ENCODE assay signal across 1 cellular context in the genomic region with DNA sequence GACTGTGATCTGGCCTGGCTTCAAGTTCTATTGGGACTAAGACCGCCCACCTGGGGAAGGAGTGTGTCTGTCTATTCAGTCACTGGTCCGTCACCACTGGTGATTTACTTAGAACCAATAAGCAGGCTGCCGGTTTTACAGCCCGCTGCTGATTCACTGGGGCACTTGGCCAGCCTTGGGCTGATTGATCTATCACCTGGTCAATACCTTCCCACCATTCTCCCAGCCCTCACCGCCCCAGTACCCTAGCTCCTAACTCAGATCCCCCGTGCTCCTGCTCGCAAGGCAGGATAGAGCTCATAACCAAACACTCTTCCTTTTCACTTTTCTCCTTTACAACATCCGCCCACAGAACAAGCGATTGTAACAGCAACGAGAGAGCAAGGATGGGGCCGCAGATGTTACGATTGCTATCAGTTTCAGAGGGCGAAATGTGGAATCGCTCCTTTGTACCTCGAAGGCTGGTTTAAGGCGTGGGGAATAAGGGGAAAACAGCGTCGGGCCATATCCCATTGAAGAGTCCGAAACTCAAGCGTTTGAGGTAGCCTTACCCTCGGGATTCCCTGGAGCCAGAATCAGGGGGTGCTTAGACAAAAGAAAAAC.
A peak's percentile ranks its signal among the peaks of the same experiment; 100 is the strongest.
TF ChIP-seq lines count a peak whose summit lies in the region.

No MANE protein-coding gene starts in this region.

TF ChIP-seq in HepG2, 621 proteins besides CTCF, POLR2A, EP300 and RAD21 (continued from another document and continues in another):
- TF ChIP-seq, protein P1, sequence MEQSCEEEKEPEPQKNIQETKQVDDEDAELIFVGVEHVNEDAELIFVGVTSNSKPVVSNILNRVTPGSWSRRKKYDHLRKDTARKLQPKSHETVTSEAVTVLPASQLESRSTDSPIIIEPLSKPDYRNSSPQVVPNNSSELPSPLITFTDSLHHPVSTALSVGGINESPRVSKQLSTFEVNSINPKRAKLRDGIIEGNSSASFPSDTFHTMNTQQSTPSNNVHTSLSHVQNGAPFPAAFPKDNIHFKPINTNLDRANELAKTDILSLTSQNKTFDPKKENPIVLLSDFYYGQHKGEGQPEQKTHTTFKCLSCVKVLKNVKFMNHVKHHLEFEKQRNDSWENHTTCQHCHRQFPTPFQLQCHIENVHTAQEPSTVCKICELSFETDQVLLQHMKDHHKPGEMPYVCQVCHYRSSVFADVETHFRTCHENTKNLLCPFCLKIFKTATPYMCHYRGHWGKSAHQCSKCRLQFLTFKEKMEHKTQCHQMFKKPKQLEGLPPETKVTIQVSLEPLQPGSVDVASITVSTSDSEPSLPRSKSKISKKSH (CRISPR knock-in tag; IDR thresholded peaks at IDR 0.05; ENCODE audit: borderline replicate concordance), result no peak
- TF ChIP-seq, protein P2, sequence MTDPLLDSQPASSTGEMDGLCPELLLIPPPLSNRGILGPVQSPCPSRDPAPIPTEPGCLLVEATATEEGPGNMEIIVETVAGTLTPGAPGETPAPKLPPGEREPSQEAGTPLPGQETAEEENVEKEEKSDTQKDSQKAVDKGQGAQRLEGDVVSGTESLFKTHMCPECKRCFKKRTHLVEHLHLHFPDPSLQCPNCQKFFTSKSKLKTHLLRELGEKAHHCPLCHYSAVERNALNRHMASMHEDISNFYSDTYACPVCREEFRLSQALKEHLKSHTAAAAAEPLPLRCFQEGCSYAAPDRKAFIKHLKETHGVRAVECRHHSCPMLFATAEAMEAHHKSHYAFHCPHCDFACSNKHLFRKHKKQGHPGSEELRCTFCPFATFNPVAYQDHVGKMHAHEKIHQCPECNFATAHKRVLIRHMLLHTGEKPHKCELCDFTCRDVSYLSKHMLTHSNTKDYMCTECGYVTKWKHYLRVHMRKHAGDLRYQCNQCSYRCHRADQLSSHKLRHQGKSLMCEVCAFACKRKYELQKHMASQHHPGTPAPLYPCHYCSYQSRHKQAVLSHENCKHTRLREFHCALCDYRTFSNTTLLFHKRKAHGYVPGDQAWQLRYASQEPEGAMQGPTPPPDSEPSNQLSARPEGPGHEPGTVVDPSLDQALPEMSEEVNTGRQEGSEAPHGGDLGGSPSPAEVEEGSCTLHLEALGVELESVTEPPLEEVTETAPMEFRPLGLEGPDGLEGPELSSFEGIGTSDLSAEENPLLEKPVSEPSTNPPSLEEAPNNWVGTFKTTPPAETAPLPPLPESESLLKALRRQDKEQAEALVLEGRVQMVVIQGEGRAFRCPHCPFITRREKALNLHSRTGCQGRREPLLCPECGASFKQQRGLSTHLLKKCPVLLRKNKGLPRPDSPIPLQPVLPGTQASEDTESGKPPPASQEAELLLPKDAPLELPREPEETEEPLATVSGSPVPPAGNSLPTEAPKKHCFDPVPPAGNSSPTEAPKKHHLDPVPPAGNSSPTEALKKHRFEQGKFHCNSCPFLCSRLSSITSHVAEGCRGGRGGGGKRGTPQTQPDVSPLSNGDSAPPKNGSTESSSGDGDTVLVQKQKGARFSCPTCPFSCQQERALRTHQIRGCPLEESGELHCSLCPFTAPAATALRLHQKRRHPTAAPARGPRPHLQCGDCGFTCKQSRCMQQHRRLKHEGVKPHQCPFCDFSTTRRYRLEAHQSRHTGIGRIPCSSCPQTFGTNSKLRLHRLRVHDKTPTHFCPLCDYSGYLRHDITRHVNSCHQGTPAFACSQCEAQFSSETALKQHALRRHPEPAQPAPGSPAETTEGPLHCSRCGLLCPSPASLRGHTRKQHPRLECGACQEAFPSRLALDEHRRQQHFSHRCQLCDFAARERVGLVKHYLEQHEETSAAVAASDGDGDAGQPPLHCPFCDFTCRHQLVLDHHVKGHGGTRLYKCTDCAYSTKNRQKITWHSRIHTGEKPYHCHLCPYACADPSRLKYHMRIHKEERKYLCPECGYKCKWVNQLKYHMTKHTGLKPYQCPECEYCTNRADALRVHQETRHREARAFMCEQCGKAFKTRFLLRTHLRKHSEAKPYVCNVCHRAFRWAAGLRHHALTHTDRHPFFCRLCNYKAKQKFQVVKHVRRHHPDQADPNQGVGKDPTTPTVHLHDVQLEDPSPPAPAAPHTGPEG (CRISPR knock-in tag; IDR thresholded peaks at IDR 0.05), result 0 out of 2 replicates have a peak, but pooled peaks have one; percentile 42
- TF ChIP-seq, protein P3, sequence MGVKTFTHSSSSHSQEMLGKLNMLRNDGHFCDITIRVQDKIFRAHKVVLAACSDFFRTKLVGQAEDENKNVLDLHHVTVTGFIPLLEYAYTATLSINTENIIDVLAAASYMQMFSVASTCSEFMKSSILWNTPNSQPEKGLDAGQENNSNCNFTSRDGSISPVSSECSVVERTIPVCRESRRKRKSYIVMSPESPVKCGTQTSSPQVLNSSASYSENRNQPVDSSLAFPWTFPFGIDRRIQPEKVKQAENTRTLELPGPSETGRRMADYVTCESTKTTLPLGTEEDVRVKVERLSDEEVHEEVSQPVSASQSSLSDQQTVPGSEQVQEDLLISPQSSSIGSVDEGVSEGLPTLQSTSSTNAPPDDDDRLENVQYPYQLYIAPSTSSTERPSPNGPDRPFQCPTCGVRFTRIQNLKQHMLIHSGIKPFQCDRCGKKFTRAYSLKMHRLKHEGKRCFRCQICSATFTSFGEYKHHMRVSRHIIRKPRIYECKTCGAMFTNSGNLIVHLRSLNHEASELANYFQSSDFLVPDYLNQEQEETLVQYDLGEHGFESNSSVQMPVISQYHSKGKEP (CRISPR knock-in tag; IDR thresholded peaks at IDR 0.05), result no peak
- TF ChIP-seq NFYB (CRISPR knock-in tag; IDR thresholded peaks at IDR 0.05) (peak; percentile 85), POLR2G (IDR thresholded peaks at IDR 0.05; ENCODE audit: low read depth, low read length) (0 out of 2 replicates have a peak, but pooled peaks have one; percentile 52), ZNF264 (CRISPR knock-in tag; IDR thresholded peaks at IDR 0.05) (peak; percentile 32; the same call in 1 of the 2 replicates), BORCS8-MEF2B (CRISPR knock-in tag; IDR thresholded peaks at IDR 0.05) (peak; percentile 61; the same call in 1 of the 2 replicates), HNRNPLL (IDR thresholded peaks at IDR 0.05; ENCODE audit: low read depth, low read length, poor library complexity, severe bottlenecking) (no peak), KAT7 (CRISPR knock-in tag; IDR thresholded peaks at IDR 0.05; ENCODE audit: borderline replicate concordance) (no peak), ZMAT3 (CRISPR knock-in tag; conservative IDR thresholded peaks at IDR 0.05) (no peak), NCOA1 (CRISPR knock-in tag; IDR thresholded peaks at IDR 0.05) (no peak), ZNF124 (CRISPR knock-in tag; IDR thresholded peaks at IDR 0.05) (no peak), ZNF644 (CRISPR knock-in tag; IDR thresholded peaks at IDR 0.05; ENCODE audit: low read depth) (0 out of 2 replicates have a peak, but pooled peaks have one; percentile 27), GATAD2A (CRISPR knock-in tag; IDR thresholded peaks at IDR 0.05) (peak; percentile 44), ZC3H4 (CRISPR knock-in tag; IDR thresholded peaks at IDR 0.05; ENCODE audit: borderline replicate concordance) (peak; percentile 80; the same call in 1 of the 2 replicates), ZNF274 (CRISPR knock-in tag; IDR thresholded peaks at IDR 0.05) (no peak), ZNF589 (CRISPR knock-in tag; conservative IDR thresholded peaks at IDR 0.05) (no peak), ZNF30 (CRISPR knock-in tag; IDR thresholded peaks at IDR 0.05) (no peak), ZNF496 (CRISPR knock-in tag; IDR thresholded peaks at IDR 0.05; ENCODE audit: insufficient replicate concordance) (no peak), ZSCAN22 (CRISPR knock-in tag; IDR thresholded peaks at IDR 0.05) (no peak), ZNF224 (CRISPR knock-in tag; IDR thresholded peaks at IDR 0.05) (no peak), NR2C2 (CRISPR knock-in tag; IDR thresholded peaks at IDR 0.05; ENCODE audit: borderline replicate concordance) (no peak), BRCA1 (CRISPR knock-in tag; IDR thresholded peaks at IDR 0.05) (no peak), ZNF34 (CRISPR knock-in tag; IDR thresholded peaks at IDR 0.05; ENCODE audit: borderline replicate concordance) (no peak), EEA1 (CRISPR knock-in tag; IDR thresholded peaks at IDR 0.05; ENCODE audit: borderline replicate concordance) (no peak)
- TF ChIP-seq, protein P4, sequence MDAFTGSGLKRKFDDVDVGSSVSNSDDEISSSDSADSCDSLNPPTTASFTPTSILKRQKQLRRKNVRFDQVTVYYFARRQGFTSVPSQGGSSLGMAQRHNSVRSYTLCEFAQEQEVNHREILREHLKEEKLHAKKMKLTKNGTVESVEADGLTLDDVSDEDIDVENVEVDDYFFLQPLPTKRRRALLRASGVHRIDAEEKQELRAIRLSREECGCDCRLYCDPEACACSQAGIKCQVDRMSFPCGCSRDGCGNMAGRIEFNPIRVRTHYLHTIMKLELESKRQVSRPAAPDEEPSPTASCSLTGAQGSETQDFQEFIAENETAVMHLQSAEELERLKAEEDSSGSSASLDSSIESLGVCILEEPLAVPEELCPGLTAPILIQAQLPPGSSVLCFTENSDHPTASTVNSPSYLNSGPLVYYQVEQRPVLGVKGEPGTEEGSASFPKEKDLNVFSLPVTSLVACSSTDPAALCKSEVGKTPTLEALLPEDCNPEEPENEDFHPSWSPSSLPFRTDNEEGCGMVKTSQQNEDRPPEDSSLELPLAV (CRISPR knock-in tag; conservative IDR thresholded peaks at IDR 0.05; ENCODE audit: low read depth), result no peak
- TF ChIP-seq, protein P5, sequence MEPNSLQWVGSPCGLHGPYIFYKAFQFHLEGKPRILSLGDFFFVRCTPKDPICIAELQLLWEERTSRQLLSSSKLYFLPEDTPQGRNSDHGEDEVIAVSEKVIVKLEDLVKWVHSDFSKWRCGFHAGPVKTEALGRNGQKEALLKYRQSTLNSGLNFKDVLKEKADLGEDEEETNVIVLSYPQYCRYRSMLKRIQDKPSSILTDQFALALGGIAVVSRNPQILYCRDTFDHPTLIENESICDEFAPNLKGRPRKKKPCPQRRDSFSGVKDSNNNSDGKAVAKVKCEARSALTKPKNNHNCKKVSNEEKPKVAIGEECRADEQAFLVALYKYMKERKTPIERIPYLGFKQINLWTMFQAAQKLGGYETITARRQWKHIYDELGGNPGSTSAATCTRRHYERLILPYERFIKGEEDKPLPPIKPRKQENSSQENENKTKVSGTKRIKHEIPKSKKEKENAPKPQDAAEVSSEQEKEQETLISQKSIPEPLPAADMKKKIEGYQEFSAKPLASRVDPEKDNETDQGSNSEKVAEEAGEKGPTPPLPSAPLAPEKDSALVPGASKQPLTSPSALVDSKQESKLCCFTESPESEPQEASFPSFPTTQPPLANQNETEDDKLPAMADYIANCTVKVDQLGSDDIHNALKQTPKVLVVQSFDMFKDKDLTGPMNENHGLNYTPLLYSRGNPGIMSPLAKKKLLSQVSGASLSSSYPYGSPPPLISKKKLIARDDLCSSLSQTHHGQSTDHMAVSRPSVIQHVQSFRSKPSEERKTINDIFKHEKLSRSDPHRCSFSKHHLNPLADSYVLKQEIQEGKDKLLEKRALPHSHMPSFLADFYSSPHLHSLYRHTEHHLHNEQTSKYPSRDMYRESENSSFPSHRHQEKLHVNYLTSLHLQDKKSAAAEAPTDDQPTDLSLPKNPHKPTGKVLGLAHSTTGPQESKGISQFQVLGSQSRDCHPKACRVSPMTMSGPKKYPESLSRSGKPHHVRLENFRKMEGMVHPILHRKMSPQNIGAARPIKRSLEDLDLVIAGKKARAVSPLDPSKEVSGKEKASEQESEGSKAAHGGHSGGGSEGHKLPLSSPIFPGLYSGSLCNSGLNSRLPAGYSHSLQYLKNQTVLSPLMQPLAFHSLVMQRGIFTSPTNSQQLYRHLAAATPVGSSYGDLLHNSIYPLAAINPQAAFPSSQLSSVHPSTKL (CRISPR knock-in tag; IDR thresholded peaks at IDR 0.05), result peak; percentile 41; the same call in 1 of the 2 replicates
- TF ChIP-seq, protein P6, sequence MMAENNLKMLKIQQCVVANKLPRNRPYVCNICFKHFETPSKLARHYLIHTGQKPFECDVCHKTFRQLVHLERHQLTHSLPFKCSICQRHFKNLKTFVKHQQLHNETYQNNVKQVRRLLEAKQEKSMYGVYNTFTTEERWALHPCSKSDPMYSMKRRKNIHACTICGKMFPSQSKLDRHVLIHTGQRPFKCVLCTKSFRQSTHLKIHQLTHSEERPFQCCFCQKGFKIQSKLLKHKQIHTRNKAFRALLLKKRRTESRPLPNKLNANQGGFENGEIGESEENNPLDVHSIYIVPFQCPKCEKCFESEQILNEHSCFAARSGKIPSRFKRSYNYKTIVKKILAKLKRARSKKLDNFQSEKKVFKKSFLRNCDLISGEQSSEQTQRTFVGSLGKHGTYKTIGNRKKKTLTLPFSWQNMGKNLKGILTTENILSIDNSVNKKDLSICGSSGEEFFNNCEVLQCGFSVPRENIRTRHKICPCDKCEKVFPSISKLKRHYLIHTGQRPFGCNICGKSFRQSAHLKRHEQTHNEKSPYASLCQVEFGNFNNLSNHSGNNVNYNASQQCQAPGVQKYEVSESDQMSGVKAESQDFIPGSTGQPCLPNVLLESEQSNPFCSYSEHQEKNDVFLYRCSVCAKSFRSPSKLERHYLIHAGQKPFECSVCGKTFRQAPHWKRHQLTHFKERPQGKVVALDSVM (CRISPR knock-in tag; IDR thresholded peaks at IDR 0.05), result no peak; the same call in 1 of the 2 replicates
- TF ChIP-seq, protein P7, sequence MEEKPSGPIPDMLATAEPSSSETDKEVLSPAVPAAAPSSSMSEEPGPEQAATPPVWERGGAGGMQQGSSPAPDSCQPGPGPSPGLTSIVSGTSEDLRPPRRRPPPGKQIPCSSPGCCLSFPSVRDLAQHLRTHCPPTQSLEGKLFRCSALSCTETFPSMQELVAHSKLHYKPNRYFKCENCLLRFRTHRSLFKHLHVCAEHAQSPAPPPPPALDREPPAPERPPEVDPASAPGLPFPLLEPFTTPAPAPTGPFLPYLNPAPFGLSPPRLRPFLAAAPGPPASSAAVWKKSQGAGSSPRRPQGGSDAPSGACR (CRISPR knock-in tag; IDR thresholded peaks at IDR 0.05), result 0 out of 2 replicates have a peak, but pooled peaks have one; percentile 59
- TF ChIP-seq, protein P8, sequence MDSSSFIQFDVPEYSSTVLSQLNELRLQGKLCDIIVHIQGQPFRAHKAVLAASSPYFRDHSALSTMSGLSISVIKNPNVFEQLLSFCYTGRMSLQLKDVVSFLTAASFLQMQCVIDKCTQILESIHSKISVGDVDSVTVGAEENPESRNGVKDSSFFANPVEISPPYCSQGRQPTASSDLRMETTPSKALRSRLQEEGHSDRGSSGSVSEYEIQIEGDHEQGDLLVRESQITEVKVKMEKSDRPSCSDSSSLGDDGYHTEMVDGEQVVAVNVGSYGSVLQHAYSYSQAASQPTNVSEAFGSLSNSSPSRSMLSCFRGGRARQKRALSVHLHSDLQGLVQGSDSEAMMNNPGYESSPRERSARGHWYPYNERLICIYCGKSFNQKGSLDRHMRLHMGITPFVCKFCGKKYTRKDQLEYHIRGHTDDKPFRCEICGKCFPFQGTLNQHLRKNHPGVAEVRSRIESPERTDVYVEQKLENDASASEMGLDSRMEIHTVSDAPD (CRISPR knock-in tag; IDR thresholded peaks at IDR 0.05), result no peak
- TF ChIP-seq, protein P9, sequence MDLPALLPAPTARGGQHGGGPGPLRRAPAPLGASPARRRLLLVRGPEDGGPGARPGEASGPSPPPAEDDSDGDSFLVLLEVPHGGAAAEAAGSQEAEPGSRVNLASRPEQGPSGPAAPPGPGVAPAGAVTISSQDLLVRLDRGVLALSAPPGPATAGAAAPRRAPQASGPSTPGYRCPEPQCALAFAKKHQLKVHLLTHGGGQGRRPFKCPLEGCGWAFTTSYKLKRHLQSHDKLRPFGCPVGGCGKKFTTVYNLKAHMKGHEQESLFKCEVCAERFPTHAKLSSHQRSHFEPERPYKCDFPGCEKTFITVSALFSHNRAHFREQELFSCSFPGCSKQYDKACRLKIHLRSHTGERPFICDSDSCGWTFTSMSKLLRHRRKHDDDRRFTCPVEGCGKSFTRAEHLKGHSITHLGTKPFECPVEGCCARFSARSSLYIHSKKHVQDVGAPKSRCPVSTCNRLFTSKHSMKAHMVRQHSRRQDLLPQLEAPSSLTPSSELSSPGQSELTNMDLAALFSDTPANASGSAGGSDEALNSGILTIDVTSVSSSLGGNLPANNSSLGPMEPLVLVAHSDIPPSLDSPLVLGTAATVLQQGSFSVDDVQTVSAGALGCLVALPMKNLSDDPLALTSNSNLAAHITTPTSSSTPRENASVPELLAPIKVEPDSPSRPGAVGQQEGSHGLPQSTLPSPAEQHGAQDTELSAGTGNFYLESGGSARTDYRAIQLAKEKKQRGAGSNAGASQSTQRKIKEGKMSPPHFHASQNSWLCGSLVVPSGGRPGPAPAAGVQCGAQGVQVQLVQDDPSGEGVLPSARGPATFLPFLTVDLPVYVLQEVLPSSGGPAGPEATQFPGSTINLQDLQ (CRISPR knock-in tag; IDR thresholded peaks at IDR 0.05), result no peak
